ENCODE assay signal across 9 cellular contexts in genomic region chr4:2364654-2365053, GRCh38. TPM values are rescaled to one million over a fixed set of nuclear protein-coding genes. Genes with fewer than 3 reads are reported as not detected.
A peak's percentile ranks its signal among the peaks of the same experiment; 100 is the strongest.
DNase-seq lines count a peak whose midpoint lies in the region; ATAC-seq and TF ChIP-seq lines count a peak whose summit lies in the region.
"Had no signal": no experiment of that assay in that cellular context is flagged by ENCODE, and none has a peak within 500 bp of the region (broad histone marks: within the 10 kb centered on the region; RNA-seq: fewer than 3 reads in every experiment).

No MANE protein-coding gene starts in this region.

- CTCF ChIA-PET in OCI-LY7 (lab: Charles Lee; ENCODE audit: unreplicated experiment): no interaction called here

- ATAC-seq in GM23338: peak; percentile 14; the same call in 2 of the 3 replicates
- peak; percentile 83 to 84 for ATAC-seq in activated T-cell treated with anti-CD3 and anti-CD28 coated beads, Interleukin-2, amount 50 U/mL, for 4 hours
- ATAC-seq in GM18858 (IDR thresholded peaks at IDR 0.05; ENCODE audit: unreplicated experiment): no peak

- TF ChIP-seq POLR2A in spleen (IDR thresholded peaks at IDR 0.05): no peak

- H3K79me2 ChIP-seq in GM23338 (replicated peaks; ENCODE audit: insufficient read depth) (no peaks in the 10 kb centered on the region), hepatocyte (no peaks in the 10 kb centered on the region), OCI-LY7 (ENCODE audit: insufficient read depth, low read depth, low read length) (no peaks in the 10 kb centered on the region)

- H4K20me1 ChIP-seq in GM23338 (replicated peaks; ENCODE audit: insufficient read depth) (no peaks in the 10 kb centered on the region), hepatocyte (ENCODE audit: insufficient read depth, poor library complexity, severe bottlenecking) (no peaks in the 10 kb centered on the region), OCI-LY7 (ENCODE audit: insufficient read depth, low read length) (no peaks in the 10 kb centered on the region)

- H3K4me1 ChIP-seq in GM23338 (ENCODE audit: insufficient read depth) (no peaks in the 10 kb centered on the region), spleen (peaks cover 6 to 34% (median 22%) of the 10 kb centered on the region in 6 donors), hepatocyte (ENCODE audit: insufficient read depth) (peaks cover 21% of the 10 kb centered on the region), OCI-LY7 (ENCODE audit: insufficient read depth, low read length, poor library complexity, severe bottlenecking) (no peaks in the 10 kb centered on the region)

- no peaks in the 10 kb centered on the region for H3K36me3 ChIP-seq in GM23338 (ENCODE audit: insufficient read depth)
- no peaks in the 10 kb centered on the region for H3K36me3 ChIP-seq in spleen
- H3K36me3 ChIP-seq in hepatocyte (replicated peaks; ENCODE audit: insufficient read depth, low read depth): no peaks in the 10 kb centered on the region
- H3K36me3 ChIP-seq in OCI-LY7 (ENCODE audit: insufficient read depth, low read length): no peaks in the 10 kb centered on the region
- H3K36me3 ChIP-seq: neutrophil had no signal

- peaks cover 7% of the 10 kb centered on the region for H3K27me3 Mint-ChIP-seq in GM23338 (ENCODE audit: insufficient read depth, low read depth, poor library complexity)
- no peaks in the 10 kb centered on the region for H3K27me3 Mint-ChIP-seq in activated T-cell treated with anti-CD3 and anti-CD28 coated beads, Interleukin-2, amount 50 U/mL, for 4 hours (ENCODE audit: low read depth)

- H3K4me2 ChIP-seq in GM23338: no peak overlapping the region
- no peak overlapping the region for H3K4me2 ChIP-seq in hepatocyte
- no peak overlapping the region for H3K4me2 ChIP-seq in OCI-LY7 (ENCODE audit: low read length)

- H3K9me3 Mint-ChIP-seq in GM23338: peaks cover 4% of the 10 kb centered on the region; the same call in 2 of the 3 replicates
- H3K9me3 Mint-ChIP-seq in activated T-cell treated with anti-CD3 and anti-CD28 coated beads, Interleukin-2, amount 50 U/mL, for 4 hours: peaks cover 5% of the 10 kb centered on the region

- H3K36me3 Mint-ChIP-seq in GM23338 (ENCODE audit: low read depth): no peaks in the 10 kb centered on the region
- peaks cover 6% of the 10 kb centered on the region for H3K36me3 Mint-ChIP-seq in activated T-cell treated with anti-CD3 and anti-CD28 coated beads, Interleukin-2, amount 50 U/mL, for 4 hours (ENCODE audit: insufficient read depth)

- BruUV-seq in OCI-LY7 (replicated peaks; lab: Mats Ljungman, UMichigan): no TSS peak

- no peaks in the 10 kb centered on the region for H3K9me2 ChIP-seq in GM23338 (ENCODE audit: insufficient read depth)
- H3K9me2 ChIP-seq in hepatocyte (replicated peaks; ENCODE audit: insufficient read depth): no peaks in the 10 kb centered on the region
- no peaks in the 10 kb centered on the region for H3K9me2 ChIP-seq in OCI-LY7 (ENCODE audit: insufficient read depth, low read length)

- H2AFZ ChIP-seq in GM23338 (no peak overlapping the region), hepatocyte (no peak overlapping the region), OCI-LY7 (ENCODE audit: low read length) (no peak overlapping the region)

- no peak for DNase-seq in GM23338 (ENCODE audit: low spot score)
- DNase-seq in activated T-cell treated with anti-CD3 and anti-CD28 coated beads, Interleukin-2, amount 50 U/mL, for 4 hours: peak; percentile 47
- peak; percentile 54 for DNase-seq in fibroblast of villous mesenchyme (ENCODE audit: low read depth)
- DNase-seq in spleen: peak; percentile 86
- no peak for DNase-seq in GDM1 (lab: John Stamatoyannopoulos, UW)
- DNase-seq in hepatocyte (ENCODE audit: low spot score): no peak
- no peak for DNase-seq in OCI-LY7 (ENCODE audit: low spot score)

- H3K27me3 ChIP-seq in GM23338 (ENCODE audit: insufficient read depth) (no peaks in the 10 kb centered on the region), spleen (replicated peaks in 1 of 7) (peaks cover 0 to 7% (median 0%) of the 10 kb centered on the region in 7 donors), hepatocyte (no peaks in the 10 kb centered on the region)

- no peaks in the 10 kb centered on the region; the same call in 2 of the 3 replicates for H3K4me1 Mint-ChIP-seq in GM23338
- peaks cover 10% of the 10 kb centered on the region for H3K4me1 Mint-ChIP-seq in activated T-cell treated with anti-CD3 and anti-CD28 coated beads, Interleukin-2, amount 50 U/mL, for 4 hours (ENCODE audit: low read depth)

- POLR2A ChIA-PET in OCI-LY7 (lab: Charles Lee): no interaction called here

- H3K4me3 ChIP-seq in GM23338: no peak overlapping the region
- H3K4me3 ChIP-seq in fibroblast of villous mesenchyme (ENCODE audit: low read depth, low read length): peak overlapping the region; percentile 60
- H3K4me3 ChIP-seq in spleen: peak overlapping the region; percentile 28 to 69 (median 40)
- no peak overlapping the region for H3K4me3 ChIP-seq in hepatocyte
- no peak overlapping the region for H3K4me3 ChIP-seq in OCI-LY7 (ENCODE audit: low read depth, low read length, poor library complexity, severe bottlenecking)

- 10 to 40% (median 23%) methylated on average over 41 to 47 of the region's 47 CpGs for WGBS in spleen, 5 donors
- WGBS in hepatocyte (ENCODE audit: low lambda C conversion rate, missing lambda C conversion rate): 97% methylated on average over 30 of the region's 47 CpGs

- intact Hi-C loops in spleen (cut with DNase I; ENCODE audit: low total_unique reads): no loop called here
- intact Hi-C loops in OCI-LY7 (cut with micrococcal nuclease; ENCODE audit: unreplicated experiment): no loop called here

- no peak overlapping the region for H3K27ac ChIP-seq in GM23338 (ENCODE audit: low read depth)
- H3K27ac ChIP-seq in spleen: peak overlapping the region in 5 of 8 donors; percentile 15 to 50 (median 28)
- H3K27ac ChIP-seq in hepatocyte: no peak overlapping the region
- H3K27ac ChIP-seq in OCI-LY7 (ENCODE audit: low read depth, low read length, poor library complexity, severe bottlenecking): no peak overlapping the region
- H3K27ac ChIP-seq: neutrophil had no signal

- peaks cover 0 to 13% (median 8%) of the 10 kb centered on the region in 8 donors for H3K9me3 ChIP-seq in spleen
- no peaks in the 10 kb centered on the region for H3K9me3 ChIP-seq in hepatocyte (ENCODE audit: low read depth)
- 0 out of 2 replicates have a peak, but pooled peaks cover 6% of the 10 kb centered on the region for H3K9me3 ChIP-seq in OCI-LY7 (ENCODE audit: low read length)
- H3K9me3 ChIP-seq: neutrophil had no signal

- H3K27ac Mint-ChIP-seq in GM23338: no peak overlapping the region

- no peaks in the 10 kb centered on the region for H3F3A ChIP-seq in GM23338 (replicated peaks; ENCODE audit: low read depth)

- TF ChIP-seq CTCF in GM23338 (conservative IDR thresholded peaks at IDR 0.05; ENCODE audit: low read depth in 2 of 2) (no peak), fibroblast of villous mesenchyme (IDR thresholded peaks at IDR 0.05; ENCODE audit: insufficient read depth, low read depth, low read length) (no peak), spleen (IDR thresholded peaks at IDR 0.05 in 8 of 11, conservative IDR thresholded peaks at IDR 0.05 in 3 of 11) (no peak), hepatocyte (IDR thresholded peaks at IDR 0.05; ENCODE audit: poor library complexity) (no peak), OCI-LY7 (conservative IDR thresholded peaks at IDR 0.05; ENCODE audit: low read length) (no peak)

- H3K4me3 Mint-ChIP-seq in GM23338: no peak overlapping the region
- H3K4me3 Mint-ChIP-seq in activated T-cell treated with anti-CD3 and anti-CD28 coated beads, Interleukin-2, amount 50 U/mL, for 4 hours: peak overlapping the region; percentile 73

TF ChIP-seq in GM23338, 12 proteins besides CTCF, POLR2A, EP300 and RAD21:
- no peak for TF ChIP-seq NANOG (IDR thresholded peaks at IDR 0.05; ENCODE audit: borderline replicate concordance)
TF ChIP-seq in GM23338: peak in this region for 0.

RNA-seq across cellular contexts. Expression of gene ZFYVE28, which starts 53.8 kb away (rescaled TPM):
- total RNA-seq in GM23338 (2014; rRNA removed; shearing (Covaris generic)): 4.6 and 8.7 TPM in 2 replicates
- 1.8 and 2.6 TPM in 2 replicates for polyA plus RNA-seq in GM23338 (2016; fragmentation: Nextera tagmentation; extraction: Ambion mirVana)
- total RNA-seq in activated T-cell treated with anti-CD3 and anti-CD28 coated beads, Interleukin-2, amount 50 U/mL, for 4 hours: 10 to 100 TPM in 1 of 3 donors, 1 to 10 TPM in 2; 7.0 to 10.1 (median 7.1) TPM
- total RNA-seq in fibroblast of villous mesenchyme: 3.2 and 12.1 TPM in 2 replicates
- 10 to 100 TPM; 11.2 to 31.3 (median 15.7) TPM for total RNA-seq in spleen
- polyA plus RNA-seq in spleen: 1 to 10 TPM; 2.7 to 8.5 (median 7.8) TPM
- 0.60 and 2.2 TPM in 2 replicates for total RNA-seq in hepatocyte
- polyA plus RNA-seq in hepatocyte: 3.1 and 3.4 TPM in 2 replicates
- total RNA-seq in OCI-LY7 (2014; rRNA removed; shearing (Covaris generic)): 4.8 TPM in 1 of 2 replicates, not detected in the other
- total RNA-seq in OCI-LY7 (2022): 0.32 TPM in 1 of 2 replicates, not detected in the other

RNA-seq across cellular contexts. Expression of gene CFAP99, which starts 54.1 kb away (rescaled TPM):
- not detected in 2 replicates for total RNA-seq in GM23338 (2014; rRNA removed; shearing (Covaris generic))
- polyA plus RNA-seq in GM23338 (2016; fragmentation: Nextera tagmentation; extraction: Ambion mirVana) (not detected in 2 replicates), spleen (under 1 TPM in 1 of 3 donors, not detected in 2; 0.13 TPM), hepatocyte (0.09 TPM in 1 of 2 replicates, not detected in the other)
- not detected for total RNA-seq in activated T-cell treated with anti-CD3 and anti-CD28 coated beads, Interleukin-2, amount 50 U/mL, for 4 hours
- total RNA-seq in fibroblast of villous mesenchyme (not detected in 2 replicates), spleen (under 1 TPM in 1 of 7 donors, not detected in 6; 0.22 TPM), hepatocyte (0.04 TPM in 1 of 2 replicates, not detected in the other), OCI-LY7 (2022) (not detected in 2 replicates)
- total RNA-seq in OCI-LY7 (2014; rRNA removed; shearing (Covaris generic)): not detected in 2 replicates

Comparison
In these comparisons a context has a peak if more than half of its experiments do, and no peak if none do; other contexts are left out.
1. DNase-seq: peak in activated T-cell treated with anti-CD3 and anti-CD28 coated beads, Interleukin-2, amount 50 U/mL, for 4 hours (single experiment), fibroblast of villous mesenchyme (single experiment) and spleen (single experiment); none in GM23338 (single experiment), GDM1 (single experiment), hepatocyte (single experiment) and OCI-LY7 (single experiment).
2. H3K27ac ChIP-seq: peak in spleen (5 of 8); none in GM23338 (single experiment), hepatocyte (single experiment) and OCI-LY7 (single experiment).
3. H3K4me3 ChIP-seq: peak in fibroblast of villous mesenchyme (single experiment) and spleen (8 of 8); none in GM23338 (single experiment), hepatocyte (single experiment) and OCI-LY7 (single experiment).